ENCODE assay signal across 8 cellular contexts in genomic region chr15:67542192-67542461, GRCh38. TPM values are rescaled to one million over a fixed set of nuclear protein-coding genes. Genes with fewer than 3 reads are reported as not detected.
DNase-seq lines count a peak whose midpoint lies in the region; ATAC-seq, FAIRE-seq and TF ChIP-seq lines count a peak whose summit lies in the region.

No MANE protein-coding gene starts in this region.

- peak overlapping the region; percentile 88 for H3K27ac ChIP-seq in BLaER1
- peak overlapping the region; percentile 83 for H3K27ac ChIP-seq in keratinocyte (ENCODE audit: control insufficient read depth, insufficient read depth, low read length)
- H3K27ac ChIP-seq in substantia nigra (ENCODE audit: low read depth, low read length, poor library complexity, severe bottlenecking) = peak overlapping the region; percentile 60

- no peak for TF ChIP-seq CTCF in keratinocyte (optimal IDR thresholded peaks at IDR 0.05 in 1 of 3, IDR thresholded peaks at IDR 0.05 in 1 of 3, conservative IDR thresholded peaks at IDR 0.05 in 1 of 3; ENCODE audit: extremely low read depth in 1 of 3, insufficient read depth in 2 of 3, low read length in 3 of 3)

- peak; percentile 19 for ATAC-seq in HG02943 (IDR thresholded peaks at IDR 0.05; ENCODE audit: low read depth, unreplicated experiment)
- ATAC-seq in activated naive CD8-positive, alpha-beta T cell treated with anti-CD3 and anti-CD28 coated beads, Interleukin-2, amount 50 U/mL, for 24 hours = no peak
- no peak for ATAC-seq in GM18519 (IDR thresholded peaks at IDR 0.05; ENCODE audit: low FRiP score, unreplicated experiment)

- H3K27me3 ChIP-seq in BLaER1 (no peaks in the 10 kb centered on the region), keratinocyte (ENCODE audit: control insufficient read depth, extremely low read depth, insufficient read depth, low read length) (no peaks in the 10 kb centered on the region)

- no peaks in the 10 kb centered on the region for H3K27me3 Mint-ChIP-seq in activated naive CD8-positive, alpha-beta T cell treated with anti-CD3 and anti-CD28 coated beads, Interleukin-2, amount 50 U/mL, for 24 hours

- H3K4me1 Mint-ChIP-seq in activated naive CD8-positive, alpha-beta T cell treated with anti-CD3 and anti-CD28 coated beads, Interleukin-2, amount 50 U/mL, for 24 hours = peaks cover 49% of the 10 kb centered on the region

- peak overlapping the region; percentile 87 for H3K4me2 ChIP-seq in BLaER1
- H3K4me2 ChIP-seq in keratinocyte (ENCODE audit: control insufficient read depth, extremely low read depth, insufficient read depth, low read depth, low read length) = peak overlapping the region; percentile 70

- H3K4me3 ChIP-seq in BLaER1 (peak overlapping the region; percentile 81), keratinocyte (ENCODE audit: control insufficient read depth in 2 of 3, extremely low read depth in 1 of 3, insufficient read depth in 2 of 3, low read depth in 1 of 3, low read length in 3 of 3) (peak overlapping the region; percentile 57 to 82 (median 76))

- H4K20me1 ChIP-seq in BLaER1 (no peaks in the 10 kb centered on the region), keratinocyte (ENCODE audit: control insufficient read depth, extremely low read depth, insufficient read depth, low read length) (no peaks in the 10 kb centered on the region)

- H3K9me3 ChIP-seq in BLaER1 = no peaks in the 10 kb centered on the region
- H3K9me3 ChIP-seq in keratinocyte (ENCODE audit: control insufficient read depth, low read depth, low read length) = no peaks in the 10 kb centered on the region

- H2AFZ ChIP-seq in keratinocyte (ENCODE audit: control insufficient read depth, low read length) = peak overlapping the region; percentile 91

- DNase-seq in activated naive CD8-positive, alpha-beta T cell treated with anti-CD3 and anti-CD28 coated beads, Interleukin-2, amount 50 U/mL, for 24 hours = no peak
- DNase-seq in keratinocyte (ENCODE audit: low read depth, low spot score) (no peak), substantia nigra (lab: John Stamatoyannopoulos, UW) (no peak), H4 (ENCODE audit: low spot score) (no peak), retina (no peak)

- FAIRE-seq in keratinocyte (lab: Jason Lieb, UNC) = no peak

- peaks cover 25% of the 10 kb centered on the region for H3K36me3 ChIP-seq in BLaER1
- peaks cover 0 to 2% of the 10 kb centered on the region in 2 experiments for H3K36me3 ChIP-seq in keratinocyte (ENCODE audit: control insufficient read depth in 2 of 2, extremely low read depth in 1 of 2, insufficient read depth in 2 of 2, low read length in 2 of 2)

- H3K9ac ChIP-seq in BLaER1 (peak overlapping the region; percentile 89), keratinocyte (ENCODE audit: control insufficient read depth, extremely low read depth, insufficient read depth, low read length) (peak overlapping the region; percentile 87)

- H3K36me3 Mint-ChIP-seq in activated naive CD8-positive, alpha-beta T cell treated with anti-CD3 and anti-CD28 coated beads, Interleukin-2, amount 50 U/mL, for 24 hours (ENCODE audit: low read depth) = peaks cover 2% of the 10 kb centered on the region

- peak overlapping the region; percentile 96 for H3K4me3 Mint-ChIP-seq in activated naive CD8-positive, alpha-beta T cell treated with anti-CD3 and anti-CD28 coated beads, Interleukin-2, amount 50 U/mL, for 24 hours

- H3K9me1 ChIP-seq in keratinocyte (ENCODE audit: control insufficient read depth, extremely low read depth, insufficient read depth, low read length) = peaks cover 2% of the 10 kb centered on the region

- H3K4me1 ChIP-seq in BLaER1 = peaks cover 40% of the 10 kb centered on the region
- peaks cover 24% of the 10 kb centered on the region for H3K4me1 ChIP-seq in keratinocyte (ENCODE audit: control insufficient read depth, extremely low read depth, insufficient read depth, low read length)

- no peaks in the 10 kb centered on the region for H3K9me3 Mint-ChIP-seq in activated naive CD8-positive, alpha-beta T cell treated with anti-CD3 and anti-CD28 coated beads, Interleukin-2, amount 50 U/mL, for 24 hours

- H3K79me2 ChIP-seq in keratinocyte (ENCODE audit: control insufficient read depth, insufficient read depth, low read length) = peaks cover 5% of the 10 kb centered on the region

- peak overlapping the region; percentile 96 for H3K27ac Mint-ChIP-seq in activated naive CD8-positive, alpha-beta T cell treated with anti-CD3 and anti-CD28 coated beads, Interleukin-2, amount 50 U/mL, for 24 hours

- dilution Hi-C loops in keratinocyte (cut with MboI; ENCODE audit: extremely low pct_ligation_motif_present, low sequenced_read_pairs) = no loop called here

RNA-seq across cellular contexts. Expression of gene MAP2K5, which starts 0.4 kb away (rescaled TPM):
- polyA plus RNA-seq in keratinocyte = 1.8 to 5.2 TPM (median 3.6 TPM) in 3 replicates
- polyA plus RNA-seq in keratinocyte (2011; ENCODE audit: low read depth) = 20.2 TPM
- 4.1 and 4.4 TPM in 2 replicates for polyA plus RNA-seq in keratinocyte (2011; cell fraction: cytosol; rRNA removed)
- polyA plus RNA-seq in keratinocyte (2011; cell fraction: nucleus; rRNA removed) = 6.5 and 7.9 TPM in 2 replicates
- polyA plus RNA-seq in keratinocyte (2012; ENCODE audit: low replicate concordance) = 8.6 and 12.2 TPM in 2 replicates
- polyA minus RNA-seq in keratinocyte = 4.0 to 7.9 TPM (median 4.4 TPM) in 3 replicates
- 6.5 TPM for polyA minus RNA-seq in keratinocyte (2011; cell fraction: cytosol; rRNA and poly(A)+ RNA removed)
- 7.8 and 11.6 TPM in 2 replicates for polyA minus RNA-seq in keratinocyte (2011; cell fraction: nucleus; rRNA and poly(A)+ RNA removed)
- 6.6 and 9.4 TPM in 2 replicates for total RNA-seq in H4 (2014; rRNA removed; shearing (Covaris generic))

RNA-seq across cellular contexts. Expression of gene C15orf61, which starts 21.2 kb away (rescaled TPM):
- polyA plus RNA-seq in keratinocyte = 1.4 to 2.6 TPM (median 1.5 TPM) in 3 replicates
- 2.8 TPM for polyA plus RNA-seq in keratinocyte (2011; ENCODE audit: low read depth)
- polyA plus RNA-seq in keratinocyte (2011; cell fraction: cytosol; rRNA removed) = 1.2 and 2.2 TPM in 2 replicates
- 1.0 and 1.9 TPM in 2 replicates for polyA plus RNA-seq in keratinocyte (2011; cell fraction: nucleus; rRNA removed)
- 1.5 and 3.1 TPM in 2 replicates for polyA plus RNA-seq in keratinocyte (2012; ENCODE audit: low replicate concordance)
- 1.2 to 3.9 TPM (median 1.9 TPM) in 3 replicates for polyA minus RNA-seq in keratinocyte
- polyA minus RNA-seq in keratinocyte (2011; cell fraction: cytosol; rRNA and poly(A)+ RNA removed) = 1.2 TPM
- polyA minus RNA-seq in keratinocyte (2011; cell fraction: nucleus; rRNA and poly(A)+ RNA removed) = 0.63 and 0.85 TPM in 2 replicates
- total RNA-seq in H4 (2014; rRNA removed; shearing (Covaris generic)) = 2.4 and 2.5 TPM in 2 replicates
